Comparison of ENCODE assay signal across 23 cellular contexts in the genomic region with DNA sequence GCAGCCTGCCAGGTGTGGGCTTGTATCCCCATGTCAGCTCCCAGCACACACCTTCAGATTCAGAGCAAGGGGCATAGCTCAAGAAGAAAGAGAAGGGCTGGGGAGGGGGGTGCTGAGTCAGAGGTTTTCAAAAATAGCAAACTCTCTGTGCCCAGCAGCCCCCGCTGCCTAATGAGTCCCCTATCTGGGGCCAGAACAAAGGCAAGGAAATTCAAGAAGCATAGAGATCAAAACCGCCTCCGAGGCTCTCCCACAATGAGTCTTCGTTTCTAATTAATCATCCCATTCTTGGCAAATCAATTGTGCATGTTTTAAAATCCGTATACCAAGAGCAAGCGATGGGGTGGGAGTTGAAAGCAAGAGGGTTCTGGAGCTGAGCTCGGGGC. TPM values are rescaled to one million over a fixed set of nuclear protein-coding genes. Genes with fewer than 3 reads are reported as not detected.
"Had no signal": no experiment of that assay in that cellular context is flagged by ENCODE, and none has a peak within 500 bp of the region (broad histone marks: within the 10 kb centered on the region; RNA-seq: fewer than 3 reads in every experiment).

No MANE protein-coding gene starts in this region.

- H3K9me3 Mint-ChIP-seq: neural crest cell; stimulated activated effector memory CD8-positive, alpha-beta T cell treated with anti-CD3 and anti-CD28 coated beads, Interleukin-12 subunit alpha, Interleukin-12 subunit beta, amount 100 ng/mL, for 72 hours had no signal

- H3K4me1 ChIP-seq: pancreas, right lobe of liver, upper lobe of right lung, vagina had no signal

- H3K27ac ChIP-seq: dorsolateral prefrontal cortex, heart right ventricle, pancreas, right lobe of liver, tibial artery, upper lobe of right lung, vagina had no signal

- H3K36me3 ChIP-seq: heart right ventricle, pancreas, right lobe of liver, tibial artery, upper lobe of right lung, vagina had no signal

- H3K36me3 Mint-ChIP-seq: naive thymus-derived CD8-positive, alpha-beta T cell; stimulated activated effector memory CD8-positive, alpha-beta T cell treated with anti-CD3 and anti-CD28 coated beads, Interleukin-12 subunit alpha, Interleukin-12 subunit beta, amount 100 ng/mL, for 72 hours had no signal

- DNase-seq: cortex of kidney; dorsolateral prefrontal cortex; effector memory CD4-positive, alpha-beta T cell; heart right ventricle; kidney glomerular epithelial cell; mucosa of descending colon; naive thymus-derived CD8-positive, alpha-beta T cell; occipital lobe; pancreas; right lobe of liver; stimulated activated CD4-positive, alpha-beta T cell treated with anti-CD3 and anti-CD28 coated beads, Interleukin-4, amount 100 ng/mL, for 1 hour; stimulated activated CD8-positive, alpha-beta memory T cell treated with anti-CD3 and anti-CD28 coated beads, Interleukin-4, amount 100 ng/mL, for 48 hours; stimulated activated naive CD8-positive, alpha-beta T cell treated with anti-CD3 and anti-CD28 coated beads, Interleukin-15, Interleukin-2, amounts not matched to agents 100 U/mL and 50 U/mL, for 24 hours; upper lobe of right lung had no signal

- H3K4me3 Mint-ChIP-seq: naive thymus-derived CD8-positive, alpha-beta T cell; neural crest cell; stimulated activated effector memory CD8-positive, alpha-beta T cell treated with anti-CD3 and anti-CD28 coated beads, Interleukin-12 subunit alpha, Interleukin-12 subunit beta, amount 100 ng/mL, for 72 hours had no signal

- H3K9me3 ChIP-seq: heart right ventricle, mucosa of descending colon, pancreas, right lobe of liver, tibial artery, upper lobe of right lung, vagina had no signal

- H3K27me3 ChIP-seq: pancreas, right lobe of liver, tibial artery, upper lobe of right lung, vagina had no signal

- H3K4me3 ChIP-seq: dorsolateral prefrontal cortex, heart right ventricle, mucosa of descending colon, pancreas, right lobe of liver, tibial artery, upper lobe of right lung, vagina had no signal

- ATAC-seq: esophagus mucosa; heart right ventricle; left lobe of liver; mucosa of descending colon; naive thymus-derived CD8-positive, alpha-beta T cell; pancreas; right lobe of liver; stimulated activated effector memory CD8-positive, alpha-beta T cell treated with anti-CD3 and anti-CD28 coated beads, Interleukin-12 subunit alpha, Interleukin-12 subunit beta, amount 100 ng/mL, for 72 hours; stimulated activated naive CD8-positive, alpha-beta T cell treated with anti-CD3 and anti-CD28 coated beads, Interleukin-15, Interleukin-2, amounts not matched to agents 100 U/mL and 50 U/mL, for 24 hours; upper lobe of right lung had no signal

- H3K27ac Mint-ChIP-seq: naive thymus-derived CD8-positive, alpha-beta T cell; progenitor cell of endocrine pancreas; stimulated activated effector memory CD8-positive, alpha-beta T cell treated with anti-CD3 and anti-CD28 coated beads, Interleukin-12 subunit alpha, Interleukin-12 subunit beta, amount 100 ng/mL, for 72 hours had no signal

RNA-seq across cellular contexts. Expression of gene CMKLR1, which starts 19.5 kb away (rescaled TPM):
- total RNA-seq: fibroblast of lung, progenitor cell of endocrine pancreas, renal cortical epithelial cell had no signal
